In the genomic region with DNA sequence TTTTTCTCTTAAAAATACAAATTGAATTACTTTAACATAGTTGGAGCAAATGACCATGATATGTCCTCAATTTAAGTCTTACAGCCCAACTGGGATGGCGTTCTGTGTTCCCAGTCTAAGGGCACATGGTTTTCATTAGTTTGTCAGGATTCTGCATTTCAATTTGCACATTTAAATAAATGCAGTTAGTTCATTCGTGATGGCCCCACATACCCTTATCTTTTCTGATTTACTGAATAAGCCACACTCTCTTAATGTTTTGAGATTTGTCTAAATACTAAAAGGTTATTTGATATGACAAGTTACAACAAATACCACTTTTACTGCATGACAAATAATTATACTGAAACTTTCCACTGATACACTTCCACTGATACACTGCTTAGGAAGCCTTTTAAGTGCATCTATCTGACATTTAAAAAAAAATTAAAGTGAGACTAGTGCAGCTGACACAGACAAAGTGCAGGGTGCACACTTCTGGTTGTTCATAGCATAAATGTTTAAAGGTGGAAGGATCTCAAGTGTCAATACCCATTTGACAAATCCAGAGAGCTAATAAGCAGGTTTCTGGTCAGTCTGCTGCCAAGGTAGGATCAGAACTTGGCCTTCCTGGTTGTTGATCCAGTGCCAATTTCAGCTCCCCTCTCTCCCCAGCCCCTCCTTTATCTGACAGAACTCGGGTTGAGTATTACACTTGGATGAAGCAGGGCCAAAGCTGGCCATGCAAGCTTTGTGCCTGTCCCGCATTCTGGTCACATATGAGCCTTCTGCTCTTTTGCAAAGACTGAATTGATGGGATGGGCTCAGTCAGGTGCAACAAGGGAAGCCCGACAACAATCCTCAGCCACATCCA, we compare ENCODE assay signal across 28 cellular contexts.
"Had no signal": no experiment of that assay in that cellular context is flagged by ENCODE, and none has a peak within 500 bp of the region (broad histone marks: within the 10 kb centered on the region; RNA-seq: fewer than 3 reads in every experiment).

No MANE protein-coding gene starts in this region.

- H3K9me3 ChIP-seq: right lobe of liver, thoracic aorta, uterus had no signal

- H3K4me1 ChIP-seq: uterus had no signal

- H3K27me3 Mint-ChIP-seq: activated naive CD8-positive, alpha-beta T cell treated with anti-CD3 and anti-CD28 coated beads, Interleukin-2, amount 10 ng/mL, durations not matched to agents 7 days and 5 days; activated T-cell treated with anti-CD3 and anti-CD28 coated beads, Interleukin-2, amount 50 U/mL, for 24 hours had no signal

- H3K27ac ChIP-seq: right lobe of liver, skin epidermis, thoracic aorta, uterus, WERI-Rb-1 had no signal

- H3K4me3 Mint-ChIP-seq: activated CD4-positive, alpha-beta memory T cell treated with anti-CD3 and anti-CD28 coated beads, Interleukin-2, amount 10 ng/mL, durations not matched to agents 7 days and 5 days; activated CD4-positive, alpha-beta T cell treated with anti-CD3 and anti-CD28 coated beads, Interleukin-2, amount 10 ng/mL, durations not matched to agents 24 days and 14 days; activated naive CD4-positive, alpha-beta T cell treated with anti-CD3 and anti-CD28 coated beads, Interleukin-2, amount 10 ng/mL, durations not matched to agents 7 days and 5 days; activated naive CD8-positive, alpha-beta T cell treated with anti-CD3 and anti-CD28 coated beads, Interleukin-2, amount 10 ng/mL, durations not matched to agents 7 days and 5 days; activated T-cell treated with anti-CD3 and anti-CD28 coated beads, Interleukin-2, amount 50 U/mL, for 24 hours; effector memory CD8-positive, alpha-beta T cell; immature natural killer cell; natural killer cell; stimulated activated effector memory CD8-positive, alpha-beta T cell treated with anti-CD3 and anti-CD28 coated beads, Interleukin-12 subunit alpha, Interleukin-12 subunit beta, amount 100 ng/mL, for 72 hours; stimulated activated naive CD8-positive, alpha-beta T cell treated with anti-CD3 and anti-CD28 coated beads, Interleukin-15, Interleukin-2, amounts not matched to agents 100 ng/mL and 50 ng/mL, for 24 hours; T-helper 1 cell treated with Interleukin-12 subunit alpha and Interleukin-12 subunit beta and Interleukin-4 antibody, amounts not matched to agents 30 μg/mL and 1 μg/mL, for 36 hours; type B pancreatic cell had no signal

- H3K36me3 Mint-ChIP-seq: activated naive CD4-positive, alpha-beta T cell treated with anti-CD3 and anti-CD28 coated beads, Interleukin-2, amount 10 ng/mL, durations not matched to agents 7 days and 5 days; activated naive CD8-positive, alpha-beta T cell treated with anti-CD3 and anti-CD28 coated beads, Interleukin-2, amount 10 ng/mL, durations not matched to agents 7 days and 5 days; immature natural killer cell; natural killer cell; stimulated activated effector memory CD8-positive, alpha-beta T cell treated with anti-CD3 and anti-CD28 coated beads, Interleukin-12 subunit alpha, Interleukin-12 subunit beta, amount 100 ng/mL, for 72 hours had no signal

- DNase-seq: activated CD4-positive, alpha-beta memory T cell treated with anti-CD3 and anti-CD28 coated beads, Interleukin-2, amount 10 ng/mL, durations not matched to agents 7 days and 5 days; activated CD4-positive, alpha-beta T cell treated with anti-CD3 and anti-CD28 coated beads, Interleukin-2, amount 10 ng/mL, durations not matched to agents 24 days and 14 days; activated CD8-positive, alpha-beta memory T cell treated with anti-CD3 and anti-CD28 coated beads, Interleukin-2, amount 50 U/mL, for 48 hours; activated gamma-delta T cell; activated naive CD4-positive, alpha-beta T cell treated with anti-CD3 and anti-CD28 coated beads, Interleukin-2, amount 10 ng/mL, durations not matched to agents 7 days and 5 days; activated naive CD8-positive, alpha-beta T cell treated with anti-CD3 and anti-CD28 coated beads, Interleukin-2, amount 10 ng/mL, durations not matched to agents 7 days and 5 days; activated T-cell treated with anti-CD3 and anti-CD28 coated beads, Interleukin-2, amount 50 U/mL, for 24 hours; amniotic stem cell; caudate nucleus; cortex of kidney; effector memory CD8-positive, alpha-beta T cell; hypothalamus; immature natural killer cell; mesendoderm; natural killer cell; right lobe of liver; stimulated activated CD4-positive, alpha-beta T cell treated with anti-CD3 and anti-CD28 coated beads, Interleukin-12 subunit alpha, Interleukin-12 subunit beta, amount 100 ng/mL, for 4 hours; stimulated activated CD4-positive, alpha-beta T cell treated with anti-CD3 and anti-CD28 coated beads, Interleukin-4, amount 100 ng/mL, for 1 hour; T1000; uterus; WERI-Rb-1 had no signal

- H3K9me3 Mint-ChIP-seq: activated CD4-positive, alpha-beta memory T cell treated with anti-CD3 and anti-CD28 coated beads, Interleukin-2, amount 10 ng/mL, durations not matched to agents 7 days and 5 days; activated CD4-positive, alpha-beta T cell treated with anti-CD3 and anti-CD28 coated beads, Interleukin-2, amount 10 ng/mL, durations not matched to agents 24 days and 14 days; activated naive CD4-positive, alpha-beta T cell treated with anti-CD3 and anti-CD28 coated beads, Interleukin-2, amount 10 ng/mL, durations not matched to agents 7 days and 5 days; activated naive CD8-positive, alpha-beta T cell treated with anti-CD3 and anti-CD28 coated beads, Interleukin-2, amount 10 ng/mL, durations not matched to agents 7 days and 5 days; activated T-cell treated with anti-CD3 and anti-CD28 coated beads, Interleukin-2, amount 50 U/mL, for 24 hours; effector memory CD8-positive, alpha-beta T cell; natural killer cell; stimulated activated effector memory CD8-positive, alpha-beta T cell treated with anti-CD3 and anti-CD28 coated beads, Interleukin-12 subunit alpha, Interleukin-12 subunit beta, amount 100 ng/mL, for 72 hours; stimulated activated naive CD8-positive, alpha-beta T cell treated with anti-CD3 and anti-CD28 coated beads, Interleukin-15, Interleukin-2, amounts not matched to agents 100 ng/mL and 50 ng/mL, for 24 hours; T-helper 1 cell treated with Interleukin-12 subunit alpha and Interleukin-12 subunit beta and Interleukin-4 antibody, amounts not matched to agents 30 μg/mL and 1 μg/mL, for 36 hours; type B pancreatic cell had no signal

- H3K27me3 ChIP-seq: right lobe of liver, uterus had no signal

- H3K4me1 Mint-ChIP-seq: activated CD4-positive, alpha-beta memory T cell treated with anti-CD3 and anti-CD28 coated beads, Interleukin-2, amount 10 ng/mL, durations not matched to agents 7 days and 5 days; activated CD4-positive, alpha-beta T cell treated with anti-CD3 and anti-CD28 coated beads, Interleukin-2, amount 10 ng/mL, durations not matched to agents 24 days and 14 days; activated naive CD4-positive, alpha-beta T cell treated with anti-CD3 and anti-CD28 coated beads, Interleukin-2, amount 10 ng/mL, durations not matched to agents 7 days and 5 days; activated naive CD8-positive, alpha-beta T cell treated with anti-CD3 and anti-CD28 coated beads, Interleukin-2, amount 10 ng/mL, durations not matched to agents 7 days and 5 days; immature natural killer cell; natural killer cell; stimulated activated effector memory CD8-positive, alpha-beta T cell treated with anti-CD3 and anti-CD28 coated beads, Interleukin-12 subunit alpha, Interleukin-12 subunit beta, amount 100 ng/mL, for 72 hours had no signal

- H3K4me3 ChIP-seq: lung, right lobe of liver, skin epidermis, thoracic aorta, uterus had no signal

- H3K27ac Mint-ChIP-seq: activated CD4-positive, alpha-beta memory T cell treated with anti-CD3 and anti-CD28 coated beads, Interleukin-2, amount 10 ng/mL, durations not matched to agents 7 days and 5 days; activated CD4-positive, alpha-beta T cell treated with anti-CD3 and anti-CD28 coated beads, Interleukin-2, amount 10 ng/mL, durations not matched to agents 24 days and 14 days; activated naive CD4-positive, alpha-beta T cell treated with anti-CD3 and anti-CD28 coated beads, Interleukin-2, amount 10 ng/mL, durations not matched to agents 7 days and 5 days; activated naive CD8-positive, alpha-beta T cell treated with anti-CD3 and anti-CD28 coated beads, Interleukin-2, amount 10 ng/mL, durations not matched to agents 7 days and 5 days; activated T-cell treated with anti-CD3 and anti-CD28 coated beads, Interleukin-2, amount 50 U/mL, for 24 hours; effector memory CD8-positive, alpha-beta T cell; immature natural killer cell; natural killer cell; stimulated activated effector memory CD8-positive, alpha-beta T cell treated with anti-CD3 and anti-CD28 coated beads, Interleukin-12 subunit alpha, Interleukin-12 subunit beta, amount 100 ng/mL, for 72 hours; stimulated activated naive CD8-positive, alpha-beta T cell treated with anti-CD3 and anti-CD28 coated beads, Interleukin-15, Interleukin-2, amounts not matched to agents 100 ng/mL and 50 ng/mL, for 24 hours; T-helper 1 cell treated with Interleukin-12 subunit alpha and Interleukin-12 subunit beta and Interleukin-4 antibody, amounts not matched to agents 30 μg/mL and 1 μg/mL, for 36 hours; type B pancreatic cell had no signal

- H3K36me3 ChIP-seq: right lobe of liver, thoracic aorta, uterus, WERI-Rb-1 had no signal
